20 cellular contexts compared by ENCODE assay signal in the genomic region with DNA sequence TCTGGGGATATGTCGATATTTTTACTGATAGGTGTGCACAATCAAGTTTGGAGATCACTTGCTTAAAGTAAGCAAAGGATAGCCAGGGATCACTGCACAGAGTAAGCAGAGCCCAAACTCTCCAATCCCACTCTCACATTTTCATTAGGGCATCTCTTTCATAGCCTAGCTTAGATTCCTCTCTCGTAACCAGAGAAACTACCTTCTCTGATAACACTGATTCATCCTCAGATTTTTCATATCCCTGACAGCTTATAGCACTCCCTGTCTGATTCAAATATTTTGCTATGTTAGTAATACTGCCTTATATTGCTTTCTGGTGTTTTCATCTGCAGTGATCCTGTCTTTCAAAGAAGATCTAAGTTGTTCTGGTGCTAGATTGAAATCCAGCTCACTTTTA.
DNase-seq lines count a peak whose midpoint lies in the region; ATAC-seq, FAIRE-seq and TF ChIP-seq lines count a peak whose summit lies in the region.
"Had no signal": no experiment of that assay in that cellular context is flagged by ENCODE, and none has a peak within 500 bp of the region (broad histone marks: within the 10 kb centered on the region; RNA-seq: fewer than 3 reads in every experiment).

No MANE protein-coding gene starts in this region.

- H3K4me3 ChIP-seq in mammary epithelial cell (replicated peaks in 1 of 3; ENCODE audit: insufficient read depth in 1 of 3, low read depth in 2 of 3, low read length in 3 of 3) (no peak overlapping the region), RWPE2 (ENCODE audit: severe bottlenecking) (no peak overlapping the region), epithelial cell of esophagus (ENCODE audit: low read length) (no peak overlapping the region), uterus (no peak overlapping the region)
- H3K4me3 ChIP-seq: SK-N-MC had no signal

- H3K4me2 ChIP-seq in mammary epithelial cell (ENCODE audit: insufficient read depth, low read depth, low read length) = no peak overlapping the region

- peaks cover 61% of the 10 kb centered on the region for H3K27me3 Mint-ChIP-seq in MCF 10A (ENCODE audit: insufficient read depth, unreplicated experiment)
- peaks cover 0 to 4% of the 10 kb centered on the region in 2 donors for H3K27me3 Mint-ChIP-seq in T-cell
- H3K27me3 Mint-ChIP-seq in activated CD4-positive, alpha-beta T cell treated with anti-CD3 and anti-CD28 coated beads, Interleukin-2, amount 10 ng/mL, durations not matched to agents 7 days and 5 days = no peaks in the 10 kb centered on the region
- H3K27me3 Mint-ChIP-seq: CD4-positive, alpha-beta T cell had no signal

- intact Hi-C loops in mammary epithelial cell (cut with micrococcal nuclease) (loop anchor here (1.0 to 5.0 kb wide), 2 partner anchors 260 to 351 kb away; no protein-coding TSS in a partner anchor), MCF 10A (cut with micrococcal nuclease) (no loop called here), uterus (cut with DNase I; ENCODE audit: low total_unique reads) (no loop called here)

- H3K4me3 Mint-ChIP-seq in MCF 10A (ENCODE audit: unreplicated experiment) = no peak overlapping the region
- H3K4me3 Mint-ChIP-seq in T-cell = no peak overlapping the region
- H3K4me3 Mint-ChIP-seq in activated CD4-positive, alpha-beta T cell treated with anti-CD3 and anti-CD28 coated beads, Interleukin-2, amount 10 ng/mL, durations not matched to agents 7 days and 5 days = no peak overlapping the region
- H3K4me3 Mint-ChIP-seq: CD4-positive, alpha-beta T cell had no signal

- peak; percentile 18 for DNase-seq in mammary epithelial cell
- no peak for DNase-seq in MCF 10A (ENCODE audit: unreplicated experiment)
- no peak for DNase-seq in RWPE2 (ENCODE audit: low spot score)
- DNase-seq in epithelial cell of esophagus (ENCODE audit: low read depth) = peak; percentile 43
- no peak for DNase-seq in uterus
- no peak for DNase-seq in T-cell
- DNase-seq in urothelium cell line (ENCODE audit: low spot score) = no peak
- no peak for DNase-seq in activated CD4-positive, alpha-beta T cell treated with anti-CD3 and anti-CD28 coated beads, Interleukin-2, amount 10 ng/mL, durations not matched to agents 7 days and 5 days
- DNase-seq: 8988T; Caco-2; CD4-positive, alpha-beta T cell; NCI-H1048; NCI-H1436 treated with DMSO at 0.1 percent for 48 hours; NCI-H2029 treated with DMSO at 0.1 percent for 48 hours; NCI-H2171 treated with DMSO at 0.1 percent for 48 hours; NCI-H510A; NCI-H748 treated with DMSO at 0.1 percent for 48 hours; NK-92 treated with Interleukin-12 subunit alpha and Interleukin-12 subunit beta, amount 100 ng/mL, for 24 hours; SHP77 had no signal

- peak; percentile 52; the same call in 1 of the 3 replicates for ATAC-seq in RWPE2 (ENCODE audit: low read depth)
- no peak for ATAC-seq in T-cell (replicated peaks in 1 of 4)

- H2AFZ ChIP-seq in mammary epithelial cell (ENCODE audit: low read depth, low read length) = no peak overlapping the region

- BruUV-seq in mammary epithelial cell (replicated peaks; lab: Mats Ljungman, UMichigan) = no TSS peak
- BruUV-seq in MCF 10A (replicated peaks; lab: Mats Ljungman, UMichigan) = no TSS peak

- H3K9me3 Mint-ChIP-seq in MCF 10A (ENCODE audit: unreplicated experiment) (peaks cover 11% of the 10 kb centered on the region), T-cell (no peaks in the 10 kb centered on the region)
- no peaks in the 10 kb centered on the region for H3K9me3 Mint-ChIP-seq in activated CD4-positive, alpha-beta T cell treated with anti-CD3 and anti-CD28 coated beads, Interleukin-2, amount 10 ng/mL, durations not matched to agents 7 days and 5 days
- H3K9me3 Mint-ChIP-seq: CD4-positive, alpha-beta T cell had no signal

- in situ Hi-C loops in mammary epithelial cell (cut with MboI; ENCODE audit: low sequenced_read_pairs in 2 of 2) = no loop called here

- 82% methylated on average over 2 of the region's 2 CpGs for WGBS in mammary epithelial cell (ENCODE audit: low coverage, missing lambda C conversion rate)

- no peak overlapping the region for H3K9ac ChIP-seq in mammary epithelial cell (ENCODE audit: insufficient read depth, low read length)

- FAIRE-seq in urothelium cell line (lab: Jason Lieb, UNC) = no peak

- H3K36me3 Mint-ChIP-seq in MCF 10A (ENCODE audit: insufficient read depth, unreplicated experiment) = no peaks in the 10 kb centered on the region
- H3K36me3 Mint-ChIP-seq in T-cell = no peaks in the 10 kb centered on the region
- H3K36me3 Mint-ChIP-seq in activated CD4-positive, alpha-beta T cell treated with anti-CD3 and anti-CD28 coated beads, Interleukin-2, amount 10 ng/mL, durations not matched to agents 7 days and 5 days (ENCODE audit: low read depth) = no peaks in the 10 kb centered on the region

- H3K27ac Mint-ChIP-seq in MCF 10A (ENCODE audit: low read depth, unreplicated experiment) = no peak overlapping the region
- no peak overlapping the region for H3K27ac Mint-ChIP-seq in T-cell
- H3K27ac Mint-ChIP-seq in activated CD4-positive, alpha-beta T cell treated with anti-CD3 and anti-CD28 coated beads, Interleukin-2, amount 10 ng/mL, durations not matched to agents 7 days and 5 days = no peak overlapping the region
- H3K27ac Mint-ChIP-seq: CD4-positive, alpha-beta T cell had no signal

- no peaks in the 10 kb centered on the region for H3K79me2 ChIP-seq in mammary epithelial cell (ENCODE audit: insufficient read depth, low read length)

- POLR2A ChIA-PET in MCF 10A (lab: Yijun Ruan, JAX) (no interaction called here), T-cell (lab: Charles Lee) (no interaction called here)
- POLR2A ChIA-PET in activated CD4-positive, alpha-beta T cell treated with anti-CD3 and anti-CD28 coated beads, Interleukin-2, amount 10 ng/mL, durations not matched to agents 7 days and 5 days (lab: Charles Lee) = no interaction called here

- H3K36me3 ChIP-seq in mammary epithelial cell (ENCODE audit: insufficient read depth, low read length) = no peaks in the 10 kb centered on the region
- H3K36me3 ChIP-seq in RWPE2 (ENCODE audit: low read depth) = no peaks in the 10 kb centered on the region
- H3K36me3 ChIP-seq in uterus = no peaks in the 10 kb centered on the region

- CTCF ChIA-PET in mammary epithelial cell (lab: Charles Lee; ENCODE audit: low non-redundant PET) (no interaction called here), MCF 10A (lab: Yijun Ruan, JAX) (no interaction called here), T-cell (lab: Charles Lee) (no interaction called here)
- CTCF ChIA-PET in activated CD4-positive, alpha-beta T cell treated with anti-CD3 and anti-CD28 coated beads, Interleukin-2, amount 10 ng/mL, durations not matched to agents 7 days and 5 days (lab: Charles Lee) = no interaction called here

- H3K4me1 ChIP-seq in mammary epithelial cell (ENCODE audit: insufficient read depth, low read length) (peaks cover 10% of the 10 kb centered on the region), RWPE2 (ENCODE audit: insufficient read depth, poor library complexity, severe bottlenecking) (peaks cover 13% of the 10 kb centered on the region), uterus (no peaks in the 10 kb centered on the region)
- H3K4me1 ChIP-seq: Caco-2 had no signal

- no peak for TF ChIP-seq CTCF in mammary epithelial cell (conservative IDR thresholded peaks at IDR 0.05 in 1 of 2, IDR thresholded peaks at IDR 0.05 in 1 of 2; ENCODE audit: extremely low read depth in 1 of 2, insufficient read depth in 1 of 2, low read depth in 1 of 2, low read length in 2 of 2)
- TF ChIP-seq CTCF in MCF 10A (IDR thresholded peaks at IDR 0.05; ENCODE audit: unreplicated experiment) = no peak
- no peak for TF ChIP-seq CTCF in RWPE2 (IDR thresholded peaks at IDR 0.05; ENCODE audit: poor library complexity, severe bottlenecking)
- no peak for TF ChIP-seq CTCF in epithelial cell of esophagus (IDR thresholded peaks at IDR 0.05; ENCODE audit: insufficient read depth, low read depth, low read length, missing control alignments)
- no peak for TF ChIP-seq CTCF in uterus (IDR thresholded peaks at IDR 0.05)

- no peaks in the 10 kb centered on the region for H4K20me1 ChIP-seq in mammary epithelial cell (ENCODE audit: insufficient read depth, low read length)

- no peak overlapping the region for H3K27ac ChIP-seq in mammary epithelial cell (ENCODE audit: insufficient read depth, low read depth, low read length)
- no peak overlapping the region for H3K27ac ChIP-seq in RWPE2 (ENCODE audit: poor library complexity, severe bottlenecking)
- peak overlapping the region; percentile 19 to 24 for H3K27ac ChIP-seq in uterus
- H3K27ac ChIP-seq: SK-N-MC had no signal

- peaks cover 17% of the 10 kb centered on the region for H3K4me1 Mint-ChIP-seq in MCF 10A (ENCODE audit: insufficient read depth, unreplicated experiment)
- H3K4me1 Mint-ChIP-seq in T-cell = no peaks in the 10 kb centered on the region
- H3K4me1 Mint-ChIP-seq in activated CD4-positive, alpha-beta T cell treated with anti-CD3 and anti-CD28 coated beads, Interleukin-2, amount 10 ng/mL, durations not matched to agents 7 days and 5 days = no peaks in the 10 kb centered on the region

- H3K9me3 ChIP-seq in mammary epithelial cell (replicated peaks; ENCODE audit: insufficient read depth, low read length) (no peaks in the 10 kb centered on the region), RWPE2 (ENCODE audit: severe bottlenecking) (no peaks in the 10 kb centered on the region), uterus (no peaks in the 10 kb centered on the region)
- H3K9me3 ChIP-seq: Caco-2 had no signal

- no peaks in the 10 kb centered on the region for H3K27me3 ChIP-seq in mammary epithelial cell (ENCODE audit: insufficient read depth, low read length)
- H3K27me3 ChIP-seq in RWPE2 (ENCODE audit: insufficient read depth, poor library complexity, severe bottlenecking) = no peaks in the 10 kb centered on the region
- no peaks in the 10 kb centered on the region for H3K27me3 ChIP-seq in uterus

- dilution Hi-C loops in mammary epithelial cell (cut with HindIII; ENCODE audit: low sequenced_read_pairs) = no loop called here

- TF ChIP-seq POLR2A in uterus (IDR thresholded peaks at IDR 0.05) = no peak

Comparison
In these comparisons a context has a peak if more than half of its experiments do, and no peak if none do; other contexts are left out.
1. DNase-seq: peak in mammary epithelial cell (single experiment) and epithelial cell of esophagus (single experiment); none in MCF 10A (single experiment), RWPE2 (single experiment), uterus (0 of 2), T-cell (0 of 34), urothelium cell line (single experiment) and activated CD4-positive, alpha-beta T cell treated with anti-CD3 and anti-CD28 coated beads, Interleukin-2, amount 10 ng/mL, durations not matched to agents 7 days and 5 days (single experiment).
2. H3K27ac ChIP-seq: peak in uterus (2 of 2); none in mammary epithelial cell (single experiment) and RWPE2 (single experiment).